In the genomic region with DNA sequence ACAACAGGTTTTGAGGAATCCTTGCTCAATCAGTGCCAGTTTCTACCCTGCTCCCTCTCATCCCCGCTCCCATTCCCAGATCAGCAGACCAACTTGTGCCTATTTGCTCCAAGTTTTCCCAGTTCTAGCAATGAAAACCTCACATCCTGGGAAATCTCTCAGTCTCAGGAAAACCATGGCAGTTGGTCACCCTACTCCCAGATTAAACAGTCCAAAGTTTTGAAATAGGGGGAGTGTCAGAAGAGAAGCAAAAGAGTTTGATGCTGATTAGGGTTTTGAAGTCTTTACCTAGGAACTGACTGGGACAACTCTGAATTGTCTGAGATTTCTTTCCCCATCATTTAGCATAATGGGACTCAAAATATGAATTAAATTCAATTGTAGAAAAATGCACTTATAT, we compare ENCODE assay signal across 29 cellular contexts.
"Had no signal": no experiment of that assay in that cellular context is flagged by ENCODE, and none has a peak within 500 bp of the region (broad histone marks: within the 10 kb centered on the region; RNA-seq: fewer than 3 reads in every experiment).

No MANE protein-coding gene starts in this region.

- H3K27ac Mint-ChIP-seq: dendritic cell treated with granulocyte-macrophage colony-stimulating factor and Interleukin-4, amounts not matched to agents 40 ng/mL and 50 ng/mL, for 4 days; endodermal cell; stimulated activated memory B cell treated with anti-CD40 and anti-IgM and Interleukin-4, amounts not matched to agents 10 μg/mL and 1 μg/mL and 100 μg/mL, for 72 hours; type B pancreatic cell had no signal

- H3K4me3 Mint-ChIP-seq: dendritic cell treated with granulocyte-macrophage colony-stimulating factor and Interleukin-4, amounts not matched to agents 40 ng/mL and 50 ng/mL, for 4 days; endodermal cell; naive thymus-derived CD8-positive, alpha-beta T cell; stimulated activated memory B cell treated with anti-CD40 and anti-IgM and Interleukin-4, amounts not matched to agents 10 μg/mL and 1 μg/mL and 100 μg/mL, for 72 hours; type B pancreatic cell had no signal

- H3K9me3 ChIP-seq: colonic mucosa, esophagus muscularis mucosa, gastroesophageal sphincter, heart right ventricle, left ventricle myocardium inferior, lower lobe of right lung, ovary, psoas muscle, spleen, testis, tibial artery had no signal

- H3K27me3 ChIP-seq: colonic mucosa, esophagus muscularis mucosa, foreskin keratinocyte, gastroesophageal sphincter, heart right ventricle, ovary, spleen, testis, tibial artery had no signal

- ATAC-seq: gastroesophageal sphincter; heart right ventricle; left cardiac atrium; lower lobe of right lung; naive thymus-derived CD8-positive, alpha-beta T cell; psoas muscle; right cardiac atrium; stimulated activated naive CD8-positive, alpha-beta T cell treated with anti-CD3 and anti-CD28 coated beads, Interleukin-15, Interleukin-2, amounts not matched to agents 100 U/mL and 50 U/mL, for 24 hours had no signal

- DNase-seq: colonic mucosa; effector CD8-positive, alpha-beta T cell; endodermal cell; foreskin keratinocyte; glutamatergic neuron; heart right ventricle; hippocampal formation; left cardiac atrium; left ventricle myocardium inferior; lower lobe of right lung; naive thymus-derived CD8-positive, alpha-beta T cell; occipital lobe; ovary; posterior cingulate gyrus; psoas muscle; right cardiac atrium; spleen; stimulated activated CD4-positive, alpha-beta T cell treated with anti-CD3 and anti-CD28 coated beads, Interleukin-4, amount 100 ng/mL, for 4 hours; stimulated activated naive CD8-positive, alpha-beta T cell treated with anti-CD3 and anti-CD28 coated beads, Interleukin-15, Interleukin-2, amounts not matched to agents 100 U/mL and 50 U/mL, for 24 hours; substantia nigra; testis; tibial artery had no signal

- H3K4me3 ChIP-seq: colonic mucosa, esophagus muscularis mucosa, gastroesophageal sphincter, heart right ventricle, left ventricle myocardium inferior, lower lobe of right lung, ovary, psoas muscle, skin epidermis, spleen, testis, tibial artery had no signal

- H3K27me3 Mint-ChIP-seq: dendritic cell treated with granulocyte-macrophage colony-stimulating factor and Interleukin-4, amounts not matched to agents 40 ng/mL and 50 ng/mL, for 4 days; stimulated activated memory B cell treated with anti-CD40 and anti-IgM and Interleukin-4, amounts not matched to agents 10 μg/mL and 1 μg/mL and 100 μg/mL, for 72 hours had no signal

- H3K9me3 Mint-ChIP-seq: dendritic cell treated with granulocyte-macrophage colony-stimulating factor and Interleukin-4, amounts not matched to agents 40 ng/mL and 50 ng/mL, for 4 days; endodermal cell; naive thymus-derived CD8-positive, alpha-beta T cell; stimulated activated memory B cell treated with anti-CD40 and anti-IgM and Interleukin-4, amounts not matched to agents 10 μg/mL and 1 μg/mL and 100 μg/mL, for 72 hours; type B pancreatic cell had no signal

- FAIRE-seq: islet of Langerhans had no signal

- H3K36me3 Mint-ChIP-seq: naive thymus-derived CD8-positive, alpha-beta T cell; stimulated activated memory B cell treated with anti-CD40 and anti-IgM and Interleukin-4, amounts not matched to agents 10 μg/mL and 1 μg/mL and 100 μg/mL, for 72 hours; type B pancreatic cell had no signal

- H3K36me3 ChIP-seq: colonic mucosa, esophagus muscularis mucosa, gastroesophageal sphincter, heart right ventricle, left ventricle myocardium inferior, lower lobe of right lung, ovary, spleen, tibial artery had no signal

- H3K27ac ChIP-seq: colonic mucosa, esophagus muscularis mucosa, foreskin keratinocyte, gastroesophageal sphincter, heart right ventricle, left ventricle myocardium inferior, lower lobe of right lung, ovary, psoas muscle, skin epidermis, spleen, testis, tibial artery had no signal

- H3K4me1 ChIP-seq: colonic mucosa, esophagus muscularis mucosa, gastroesophageal sphincter, left ventricle myocardium inferior, lower lobe of right lung, psoas muscle, spleen, testis, tibial artery had no signal
